In genomic region chr17:51427259-51428255, GRCh38 we compare ENCODE assay signal across 9 cellular contexts.
DNase-seq lines count a peak whose midpoint lies in the region; ATAC-seq, FAIRE-seq and TF ChIP-seq lines count a peak whose summit lies in the region.
"Had no signal": no experiment of that assay in that cellular context is flagged by ENCODE, and none has a peak within 500 bp of the region (broad histone marks: within the 10 kb centered on the region; RNA-seq: fewer than 3 reads in every experiment).

No MANE protein-coding gene starts in this region.

- H3K4me3 Mint-ChIP-seq in T-helper 1 cell treated with Interleukin-12 subunit alpha and Interleukin-12 subunit beta and Interleukin-4 antibody, amounts not matched to agents 30 μg/mL and 1 μg/mL, for 36 hours: peak overlapping the region; percentile 61
- H3K4me3 Mint-ChIP-seq in stimulated activated effector memory CD8-positive, alpha-beta T cell treated with anti-CD3 and anti-CD28 coated beads, Interleukin-12 subunit alpha, Interleukin-12 subunit beta, amount 100 ng/mL, for 72 hours: peak overlapping the region; percentile 43
- H3K4me3 Mint-ChIP-seq in endodermal cell: no peak overlapping the region
- H3K4me3 Mint-ChIP-seq: brain had no signal

- no peaks in the 10 kb centered on the region for H3K9me3 ChIP-seq in GM12878 (replicated peaks; ENCODE audit: control insufficient read depth, insufficient read depth, low read length)
- H3K9me3 ChIP-seq in endodermal cell (ENCODE audit: control insufficient read depth, low read length): peaks cover 20% of the 10 kb centered on the region

- peaks cover 10% of the 10 kb centered on the region for H3K36me3 Mint-ChIP-seq in T-helper 1 cell treated with Interleukin-12 subunit alpha and Interleukin-12 subunit beta and Interleukin-4 antibody, amounts not matched to agents 30 μg/mL and 1 μg/mL, for 36 hours (ENCODE audit: low read depth)
- H3K36me3 Mint-ChIP-seq in stimulated activated effector memory CD8-positive, alpha-beta T cell treated with anti-CD3 and anti-CD28 coated beads, Interleukin-12 subunit alpha, Interleukin-12 subunit beta, amount 100 ng/mL, for 72 hours: no peaks in the 10 kb centered on the region
- H3K36me3 Mint-ChIP-seq in endodermal cell (ENCODE audit: low read depth): no peaks in the 10 kb centered on the region
- H3K36me3 Mint-ChIP-seq: brain had no signal

- ATAC-seq in HG02870 (IDR thresholded peaks at IDR 0.05; ENCODE audit: unreplicated experiment) (peak; percentile 76), GM12878 (peak; percentile 94), HG02588 (IDR thresholded peaks at IDR 0.05; ENCODE audit: unreplicated experiment) (no peak)
- peak; percentile 87 for ATAC-seq in stimulated activated effector memory CD8-positive, alpha-beta T cell treated with anti-CD3 and anti-CD28 coated beads, Interleukin-12 subunit alpha, Interleukin-12 subunit beta, amount 100 ng/mL, for 72 hours

- DNase-seq in GM12891 (ENCODE audit: insufficient read length, low spot score) (peak; percentile 19), GM12878 (ENCODE audit: low read depth, low spot score) (peak; percentile 26), hepatic stellate cell (ENCODE audit: low spot score) (no peak), endodermal cell (no peak)
- peak in 1 of 2 donors; percentile 66 for DNase-seq in stimulated activated effector memory CD8-positive, alpha-beta T cell treated with anti-CD3 and anti-CD28 coated beads, Interleukin-12 subunit alpha, Interleukin-12 subunit beta, amount 100 ng/mL, for 72 hours (ENCODE audit: low spot score in 2 of 2)

- H3K4me2 ChIP-seq in GM12878 (ENCODE audit: control insufficient read depth, insufficient read depth): no peak overlapping the region; the same call in 1 of the 2 replicates

- no peak overlapping the region for H3K4me3 ChIP-seq in GM12878
- H3K4me3 ChIP-seq in endodermal cell (ENCODE audit: low read length): no peak overlapping the region

- no peak overlapping the region for H3K9ac ChIP-seq in GM12878 (ENCODE audit: control insufficient read depth, insufficient read depth, low read length)
- H3K9ac ChIP-seq in endodermal cell (ENCODE audit: extremely low read depth, low read length, poor library complexity, severe bottlenecking): no peak overlapping the region

- peak overlapping the region; percentile 3; the same call in 1 of the 2 replicates for H2AFZ ChIP-seq in GM12878 (ENCODE audit: control insufficient read depth, low read depth, low read length)

- POLR2A ChIA-PET in GM12878 (lab: Charles Lee): no interaction called here

- intact Hi-C loops in GM12878 (cut with micrococcal nuclease; ENCODE audit: unreplicated experiment): no loop called here

- TF ChIP-seq CTCF in GM12878 (IDR thresholded peaks at IDR 0.05 in 2 of 3, conservative IDR thresholded peaks at IDR 0.05 in 1 of 3; ENCODE audit: control insufficient read depth in 2 of 3, extremely low read depth in 1 of 3, insufficient read depth in 1 of 3, low read depth in 3 of 3, low read length in 3 of 3) (no peak), endodermal cell (conservative IDR thresholded peaks at IDR 0.05) (no peak)

- no peak for TF ChIP-seq EP300 in GM12878 (IDR thresholded peaks at IDR 0.05; ENCODE audit: borderline replicate concordance in 1 of 2, control insufficient read depth in 1 of 2, low read depth in 2 of 2, low read length in 2 of 2)

- H3K4me1 ChIP-seq in GM12878 (ENCODE audit: control insufficient read depth, insufficient read depth, low read length) (peaks cover 4% of the 10 kb centered on the region; the same call in 1 of the 2 replicates), endodermal cell (ENCODE audit: control insufficient read depth, insufficient read depth, low read length) (no peaks in the 10 kb centered on the region)

- H3K27me3 Mint-ChIP-seq in T-helper 1 cell treated with Interleukin-12 subunit alpha and Interleukin-12 subunit beta and Interleukin-4 antibody, amounts not matched to agents 30 μg/mL and 1 μg/mL, for 36 hours (ENCODE audit: low read depth): no peaks in the 10 kb centered on the region
- H3K27me3 Mint-ChIP-seq in endodermal cell (ENCODE audit: insufficient read depth): peaks cover 2% of the 10 kb centered on the region

- SMC1A ChIA-PET in GM12878 (lab: Charles Lee; ENCODE audit: uncharacterized antibody, unreplicated experiment): interaction anchor here (1.7 kb wide), 1 partner anchor 56 kb away, joined by 5 read pairs; no protein-coding TSS in a partner anchor

- RAD21 ChIA-PET in GM12878 (lab: Charles Lee; ENCODE audit: unreplicated experiment): no interaction called here

- WGBS in GM12878 (ENCODE audit: insufficient coverage, insufficient replicate concordance, low lambda C conversion rate, missing lambda C conversion rate): 22% methylated on average over 12 of the region's 12 CpGs
- 81 to 87% methylated on average over 6 to 12 of the region's 12 CpGs for WGBS in endodermal cell (ENCODE audit: insufficient coverage in 1 of 2, insufficient read length in 1 of 2), 2 experiments

- no peak for TF ChIP-seq RAD21 in GM12878 (IDR thresholded peaks at IDR 0.05; ENCODE audit: insufficient read depth, low read depth, low read length)

- FAIRE-seq in GM12891 (lab: Jason Lieb, UNC) (peak; percentile 83), GM12878 (lab: Jason Lieb, UNC) (no peak)

- peak overlapping the region; percentile 92 for H3K27ac Mint-ChIP-seq in T-helper 1 cell treated with Interleukin-12 subunit alpha and Interleukin-12 subunit beta and Interleukin-4 antibody, amounts not matched to agents 30 μg/mL and 1 μg/mL, for 36 hours
- H3K27ac Mint-ChIP-seq in stimulated activated effector memory CD8-positive, alpha-beta T cell treated with anti-CD3 and anti-CD28 coated beads, Interleukin-12 subunit alpha, Interleukin-12 subunit beta, amount 100 ng/mL, for 72 hours: peak overlapping the region; percentile 90
- no peak overlapping the region for H3K27ac Mint-ChIP-seq in endodermal cell

- in situ Hi-C loops in GM12878 (cut with MboI): no loop called here

- H3K27me3 ChIP-seq in GM12878 (replicated peaks in 1 of 2; ENCODE audit: control insufficient read depth in 2 of 2, insufficient read depth in 2 of 2, low read length in 1 of 2) (no peaks in the 10 kb centered on the region), endodermal cell (ENCODE audit: control insufficient read depth, insufficient read depth, low read length, poor library complexity, severe bottlenecking) (no peaks in the 10 kb centered on the region)

- no peaks in the 10 kb centered on the region for H3K36me3 ChIP-seq in GM12878 (ENCODE audit: control insufficient read depth in 2 of 2, insufficient read depth in 2 of 2, low read length in 1 of 2)
- no peaks in the 10 kb centered on the region for H3K36me3 ChIP-seq in endodermal cell (ENCODE audit: control insufficient read depth, insufficient read depth, low read length)

- no peaks in the 10 kb centered on the region for H3K79me2 ChIP-seq in GM12878 (ENCODE audit: control insufficient read depth, insufficient read depth, low read length)

- peaks cover 54% of the 10 kb centered on the region for H3K4me1 Mint-ChIP-seq in T-helper 1 cell treated with Interleukin-12 subunit alpha and Interleukin-12 subunit beta and Interleukin-4 antibody, amounts not matched to agents 30 μg/mL and 1 μg/mL, for 36 hours (ENCODE audit: low read depth)
- peaks cover 17% of the 10 kb centered on the region for H3K4me1 Mint-ChIP-seq in stimulated activated effector memory CD8-positive, alpha-beta T cell treated with anti-CD3 and anti-CD28 coated beads, Interleukin-12 subunit alpha, Interleukin-12 subunit beta, amount 100 ng/mL, for 72 hours
- no peaks in the 10 kb centered on the region for H3K4me1 Mint-ChIP-seq in endodermal cell

- no TSS peak for BruUV-seq in GM12878 (replicated peaks; lab: Mats Ljungman, UMichigan)

- no peaks in the 10 kb centered on the region for H3K9me3 Mint-ChIP-seq in T-helper 1 cell treated with Interleukin-12 subunit alpha and Interleukin-12 subunit beta and Interleukin-4 antibody, amounts not matched to agents 30 μg/mL and 1 μg/mL, for 36 hours
- H3K9me3 Mint-ChIP-seq in stimulated activated effector memory CD8-positive, alpha-beta T cell treated with anti-CD3 and anti-CD28 coated beads, Interleukin-12 subunit alpha, Interleukin-12 subunit beta, amount 100 ng/mL, for 72 hours: no peaks in the 10 kb centered on the region
- peaks cover 23% of the 10 kb centered on the region for H3K9me3 Mint-ChIP-seq in endodermal cell

- CTCF ChIA-PET in GM12878 (lab: Yijun Ruan, JAX): interaction anchor here (0.8 kb wide), 1 partner anchor 56 kb away, joined by 3 read pairs; no protein-coding TSS in a partner anchor

- H3K27ac ChIP-seq in GM12878 (ENCODE audit: control insufficient read depth, insufficient read depth) (no peak overlapping the region), endodermal cell (ENCODE audit: low read depth, low read length) (no peak overlapping the region)

- no peaks in the 10 kb centered on the region for H4K20me1 ChIP-seq in GM12878 (ENCODE audit: control insufficient read depth, insufficient read depth)

- no peak for TF ChIP-seq POLR2A in GM12891 (IDR thresholded peaks at IDR 0.05; ENCODE audit: low read depth, low read length)
- no peak for TF ChIP-seq POLR2A in GM12878 (IDR thresholded peaks at IDR 0.05; ENCODE audit: low read depth, low read length)

TF ChIP-seq in GM12891, 5 proteins besides CTCF, POLR2A, EP300 and RAD21:
- TF ChIP-seq PAX5 (IDR thresholded peaks at IDR 0.05; ENCODE audit: insufficient read depth, low read length, severe bottlenecking): no peak
- TF ChIP-seq POU2F2 (IDR thresholded peaks at IDR 0.05; ENCODE audit: low read depth, low read length): no peak
- no peak for TF ChIP-seq TAF1 (IDR thresholded peaks at IDR 0.05; ENCODE audit: low read depth, low read length)
- no peak for TF ChIP-seq SPI1 (IDR thresholded peaks at IDR 0.05; ENCODE audit: low read depth, low read length)
- TF ChIP-seq POLR2AphosphoS5 (IDR thresholded peaks at IDR 0.05; ENCODE audit: low read depth, low read length): no peak

TF ChIP-seq in GM12878, 131 proteins besides CTCF, POLR2A, EP300 and RAD21 (continues in another document):
- TF ChIP-seq MEF2A (IDR thresholded peaks at IDR 0.05; ENCODE audit: insufficient read depth, low read depth, low read length) (no peak), SIX5 (IDR thresholded peaks at IDR 0.05; ENCODE audit: low read depth, low read length, severe bottlenecking) (no peak), NR2F1 (conservative IDR thresholded peaks at IDR 0.05) (no peak), STAT1 (conservative IDR thresholded peaks at IDR 0.05) (no peak), SPI1 (IDR thresholded peaks at IDR 0.05; ENCODE audit: borderline replicate concordance, insufficient read depth, low read depth, low read length) (0 out of 2 replicates have a peak, but pooled peaks have one; percentile 15), IKZF2 (IDR thresholded peaks at IDR 0.05) (peak; percentile 24 to 45; a peak in 3 of 4 replicates), MTA3 (IDR thresholded peaks at IDR 0.05; ENCODE audit: borderline replicate concordance, low read length) (no peak), RUNX3 (IDR thresholded peaks at IDR 0.05; ENCODE audit: low read length) (peak; percentile 12; the same call in 1 of the 2 replicates), SIN3A (IDR thresholded peaks at IDR 0.05; ENCODE audit: low read depth, low read length) (no peak), BHLHE40 (IDR thresholded peaks at IDR 0.05; ENCODE audit: borderline replicate concordance in 1 of 2, low read depth in 2 of 2, low read length in 1 of 2) (peak in 1 of 2 experiments; percentile 12; a peak in 1 of 4 replicates), PML (IDR thresholded peaks at IDR 0.05; ENCODE audit: low read length) (no peak)

Comparison
In these comparisons a context has a peak if more than half of its experiments do, and no peak if none do; other contexts are left out.
1. DNase-seq: peak in GM12891 (single experiment) and GM12878 (single experiment); none in hepatic stellate cell (single experiment) and endodermal cell (single experiment).